ENCODE assay signal across 1 cellular context in the genomic region with DNA sequence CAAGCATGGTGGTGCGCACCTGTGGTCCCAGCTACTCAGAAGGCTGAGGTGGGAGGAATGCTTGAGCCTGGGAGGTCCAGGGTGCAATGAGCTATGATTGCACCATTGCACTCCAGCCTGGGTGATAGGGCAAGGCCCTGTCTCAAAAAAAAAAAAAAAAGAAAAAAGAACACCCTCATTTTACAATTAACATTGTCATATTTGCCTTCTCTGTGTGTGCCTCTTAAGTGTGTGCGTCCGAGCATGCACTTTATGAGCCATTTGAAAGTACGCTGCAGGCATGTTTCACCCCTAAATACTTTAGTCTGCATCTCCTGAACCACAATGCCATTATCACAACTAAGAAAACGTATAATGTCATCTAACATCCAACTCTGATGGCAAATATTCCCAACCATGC.
TF ChIP-seq lines count a peak whose summit lies in the region.

No MANE protein-coding gene starts in this region.

TF ChIP-seq in K562, 482 proteins besides CTCF, POLR2A, EP300 and RAD21:
- TF ChIP-seq CREB3L1 (IDR thresholded peaks at IDR 0.05; ENCODE audit: borderline replicate concordance, low read depth): no peak
- peak; percentile 50 for TF ChIP-seq PRDM10 (IDR thresholded peaks at IDR 0.05; ENCODE audit: partially characterized antibody)
TF ChIP-seq in K562: peak in this region for 1.
